ENCODE assay signal across 24 cellular contexts in the genomic region with DNA sequence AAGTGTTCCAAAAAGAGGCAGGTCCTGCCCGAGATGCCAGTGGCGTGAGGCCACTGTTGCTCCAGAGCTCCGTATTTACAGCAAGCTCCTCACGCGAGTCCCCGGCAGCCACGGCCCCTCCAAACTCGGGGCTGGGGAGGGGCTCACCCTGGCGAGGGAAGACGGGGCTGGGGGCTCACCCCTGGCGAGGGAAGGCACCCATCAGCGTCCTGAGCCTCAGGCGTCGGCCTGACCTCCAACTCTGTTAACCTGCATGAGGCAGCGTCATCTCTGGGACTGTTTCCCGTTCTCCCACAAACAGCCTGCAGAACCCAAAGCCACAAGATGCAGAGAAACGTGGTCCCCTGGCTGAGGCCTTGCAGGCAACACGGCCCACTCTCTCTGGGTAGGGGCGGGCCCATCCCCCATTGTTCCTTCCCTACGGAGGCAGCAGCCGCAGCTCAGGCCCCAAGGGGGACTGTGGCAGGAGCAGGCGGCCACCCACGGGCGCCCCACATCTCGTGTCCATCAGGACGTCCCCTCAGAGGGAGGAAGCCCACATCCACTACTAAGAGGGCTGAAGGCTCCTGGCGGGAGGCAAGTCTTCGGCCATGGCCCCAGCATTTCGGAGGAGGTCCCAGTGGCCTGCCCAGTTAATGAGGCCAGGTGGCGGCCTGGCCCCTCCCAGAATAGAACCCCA. TPM values are rescaled to one million over a fixed set of nuclear protein-coding genes. Genes with fewer than 3 reads are reported as not detected.
"Had no signal": no experiment of that assay in that cellular context is flagged by ENCODE, and none has a peak within 500 bp of the region (broad histone marks: within the 10 kb centered on the region; RNA-seq: fewer than 3 reads in every experiment).

No MANE protein-coding gene starts in this region.

- ATAC-seq: HepG2 had no signal

- H3K27ac ChIP-seq: SJSA1, SK-N-MC had no signal

- H3K36me3 ChIP-seq: MG63, SJSA1 had no signal

- DNase-seq: IMR-90, Karpas-422, KG1, MG63, NCI-H1092, NCI-H1105 treated with DMSO at 0.1 percent for 48 hours, NCI-H1417 treated with DMSO at 0.1 percent for 48 hours, NCI-H146, NCI-H1694 treated with DMSO at 0.1 percent for 48 hours, NCI-H1930, NCI-H2081, NCI-H2107, NCI-H2227 treated with DMSO at 0.1 percent for 48 hours, NCI-H524 treated with DMSO at 0.1 percent for 48 hours, NCI-H69, NCI-H774, Right ventricle myocardium superior, RPMI8226, SIG-M5 had no signal

- H3K9me3 ChIP-seq: MG63, SJSA1 had no signal

- H3K4me1 ChIP-seq: SJSA1 had no signal

- H3K4me3 ChIP-seq: MG63, SJSA1, SK-N-MC had no signal

RNA-seq across cellular contexts. Expression of a gene that starts 4.2 kb away (rescaled TPM):
- total RNA-seq: HepG2, HT1080, IMR-90, NCI-H460, Right ventricle myocardium superior, SJSA1 had no signal
- polyA plus RNA-seq: HepG2, IMR-90 had no signal
